1 cellular context compared by ENCODE assay signal in genomic region chr3:133448478-133449122, GRCh38.
TF ChIP-seq lines count a peak whose summit lies in the region.

No MANE protein-coding gene starts in this region.

TF ChIP-seq in GM12878, 131 proteins besides CTCF, POLR2A, EP300 and RAD21 (continued from another document and continues in another):
- TF ChIP-seq RELB (IDR thresholded peaks at IDR 0.05; ENCODE audit: low read depth) (peak; percentile 95), MLLT1 (IDR thresholded peaks at IDR 0.05) (peak; percentile 73; the same call in 1 of the 2 replicates), ZNF384 (IDR thresholded peaks at IDR 0.05; ENCODE audit: borderline replicate concordance, low read depth, low read length) (peak; percentile 49; the same call in 1 of the 2 replicates), EZH2 (IDR thresholded peaks at IDR 0.05; ENCODE audit: borderline replicate concordance, control insufficient read depth, low read depth, low read length) (no peak), IKZF2 (IDR thresholded peaks at IDR 0.05) (peak; percentile 95), BHLHE40 (IDR thresholded peaks at IDR 0.05; ENCODE audit: borderline replicate concordance in 1 of 2, low read depth in 2 of 2, low read length in 1 of 2) (peak; percentile 59 to 71; a peak in 3 of 4 replicates), HDAC6 (IDR thresholded peaks at IDR 0.05; ENCODE audit: unreplicated experiment) (no peak), EED (IDR thresholded peaks at IDR 0.05; ENCODE audit: low read depth) (peak; percentile 90), KAT2A (conservative IDR thresholded peaks at IDR 0.05; ENCODE audit: control insufficient read depth, low read depth, low read length) (no peak), YY1 (IDR thresholded peaks at IDR 0.05; ENCODE audit: low read depth, low read length) (peak; percentile 76; the same call in 1 of the 2 replicates), ZNF622 (IDR thresholded peaks at IDR 0.05) (no peak), BMI1 (IDR thresholded peaks at IDR 0.05; ENCODE audit: borderline replicate concordance) (peak; percentile 61; the same call in 1 of the 2 replicates), SPI1 (IDR thresholded peaks at IDR 0.05; ENCODE audit: borderline replicate concordance, insufficient read depth, low read depth, low read length) (peak; percentile 54), SREBF2 (IDR thresholded peaks at IDR 0.05; ENCODE audit: low read length) (no peak), SMC3 (IDR thresholded peaks at IDR 0.05; ENCODE audit: borderline replicate concordance, low read length) (peak; percentile 6; the same call in 1 of the 2 replicates), YBX1 (IDR thresholded peaks at IDR 0.05) (no peak), SMARCA5 (IDR thresholded peaks at IDR 0.05) (0 out of 2 replicates have a peak, but pooled peaks have one; percentile 46), SKIL (IDR thresholded peaks at IDR 0.05; ENCODE audit: low read depth, poor library complexity, severe bottlenecking) (peak; percentile 99), MTA3 (IDR thresholded peaks at IDR 0.05; ENCODE audit: borderline replicate concordance, low read length) (peak; percentile 95; the same call in 1 of the 2 replicates), SMAD1 (IDR thresholded peaks at IDR 0.05; ENCODE audit: low read depth, partially characterized antibody) (peak; percentile 92), ZBTB40 (IDR thresholded peaks at IDR 0.05; ENCODE audit: borderline replicate concordance) (no peak; the same call in 1 of the 2 replicates), ZNF24 (IDR thresholded peaks at IDR 0.05) (no peak; the same call in 1 of the 2 replicates), HDAC2 (IDR thresholded peaks at IDR 0.05) (no peak), ZBED1 (IDR thresholded peaks at IDR 0.05; ENCODE audit: borderline replicate concordance) (peak; percentile 73; the same call in 1 of the 2 replicates), RCOR1 (conservative IDR thresholded peaks at IDR 0.05; ENCODE audit: low read depth, low read length) (peak; percentile 95), ZNF687 (IDR thresholded peaks at IDR 0.05) (peak; percentile 9; the same call in 1 of the 2 replicates), BCL3 (IDR thresholded peaks at IDR 0.05; ENCODE audit: borderline replicate concordance, insufficient read depth, low read depth, low read length, poor library complexity, severe bottlenecking) (peak; percentile 89), PML (IDR thresholded peaks at IDR 0.05; ENCODE audit: low read length) (peak; percentile 84), STAT1 (conservative IDR thresholded peaks at IDR 0.05) (no peak), PBX3 (IDR thresholded peaks at IDR 0.05; ENCODE audit: insufficient replicate concordance, low read depth, low read length) (peak; percentile 73), ZNF274 (IDR thresholded peaks at IDR 0.05; ENCODE audit: insufficient read depth, insufficient read length) (no peak), E2F4 (IDR thresholded peaks at IDR 0.05; ENCODE audit: low read depth, low read length) (no peak), MXI1 (IDR thresholded peaks at IDR 0.05; ENCODE audit: low read depth, low read length) (no peak), SUZ12 (IDR thresholded peaks at IDR 0.05; ENCODE audit: unreplicated experiment) (no peak), USF2 (IDR thresholded peaks at IDR 0.05; ENCODE audit: borderline replicate concordance, low read depth, low read length) (no peak), RELA (IDR thresholded peaks at IDR 0.05; ENCODE audit: borderline replicate concordance, partially characterized antibody) (peak; percentile 81), RFX5 (IDR thresholded peaks at IDR 0.05; ENCODE audit: low read depth, low read length) (no peak), ASH2L (IDR thresholded peaks at IDR 0.05; ENCODE audit: borderline replicate concordance, low read depth) (no peak), STAT3 (IDR thresholded peaks at IDR 0.05; ENCODE audit: low read depth, low read length) (peak; percentile 86; the same call in 1 of the 2 replicates), FOXM1 (IDR thresholded peaks at IDR 0.05; ENCODE audit: low read depth, low read length) (peak; percentile 93)
